In the genomic region with DNA sequence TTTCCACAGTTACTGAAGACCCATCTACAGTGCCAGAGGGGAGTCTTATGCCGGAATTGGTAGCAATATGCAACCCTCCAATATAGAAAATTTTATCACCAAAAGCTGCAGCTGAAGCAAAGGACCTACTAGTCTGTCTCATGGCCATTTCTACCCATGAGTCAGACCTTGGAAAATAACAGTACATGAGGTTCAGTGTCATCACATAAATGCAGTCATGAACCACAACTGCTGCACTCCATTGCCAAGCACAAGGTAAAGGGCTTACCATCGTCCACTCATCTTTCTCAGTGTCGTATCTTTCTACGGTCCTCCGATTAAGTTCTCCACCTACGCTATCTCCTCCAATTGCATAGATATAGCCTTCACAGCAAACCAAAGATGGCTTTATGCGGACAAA, we compare ENCODE assay signal across 22 cellular contexts.
"Had no signal": no experiment of that assay in that cellular context is flagged by ENCODE, and none has a peak within 500 bp of the region (broad histone marks: within the 10 kb centered on the region; RNA-seq: fewer than 3 reads in every experiment).

No MANE protein-coding gene starts in this region.

- H3K4me1 Mint-ChIP-seq: brain had no signal

- H3K27me3 ChIP-seq: gastroesophageal sphincter, hepatocyte, neutrophil, transverse colon, vagina had no signal

- H3K9me3 Mint-ChIP-seq: activated T-helper 1 cell treated with anti-CD3 and anti-CD28 coated beads, Interleukin-12 subunit alpha, Interleukin-12 subunit beta, Interleukin-2, Interleukin-4 antibody, amounts not matched to agents 30 ng/mL and 10 ng/mL and 1 ng/mL, durations not matched to agents 14 hours and 24 hours and 36 hours had no signal

- H3K27ac ChIP-seq: coronary artery, gastroesophageal sphincter, hepatocyte, neutrophil, parathyroid adenoma, skin epidermis, transverse colon, vagina had no signal

- DNase-seq: activated naive CD4-positive, alpha-beta T cell treated with anti-CD3 and anti-CD28 coated beads, Interleukin-2, amount 10 ng/mL, durations not matched to agents 7 days and 5 days; amygdala; central memory CD4-positive, alpha-beta T cell; effector CD4-positive, alpha-beta T cell; mammary epithelial cell; naive B cell; stimulated activated CD4-positive, alpha-beta T cell treated with anti-CD3 and anti-CD28 coated beads, Interleukin-15, amount 100 ng/mL, for 24 hours; stimulated activated CD4-positive, alpha-beta T cell treated with anti-CD3 and anti-CD28 coated beads, Interleukin-4, amount 100 ng/mL, for 24 hours; stimulated activated naive CD4-positive, alpha-beta T cell treated with Interleukin-2 at 50 U/mL for 16 hours; substantia nigra; transverse colon had no signal

- H3K27me3 Mint-ChIP-seq: activated naive CD4-positive, alpha-beta T cell treated with anti-CD3 and anti-CD28 coated beads, Interleukin-2, amount 10 ng/mL, durations not matched to agents 7 days and 5 days; brain; naive B cell had no signal

- H3K27ac Mint-ChIP-seq: activated naive CD4-positive, alpha-beta T cell treated with anti-CD3 and anti-CD28 coated beads, Interleukin-2, amount 10 ng/mL, durations not matched to agents 7 days and 5 days; activated T-helper 1 cell treated with anti-CD3 and anti-CD28 coated beads, Interleukin-12 subunit alpha, Interleukin-12 subunit beta, Interleukin-2, Interleukin-4 antibody, amounts not matched to agents 30 ng/mL and 10 ng/mL and 1 ng/mL, durations not matched to agents 14 hours and 24 hours and 36 hours; brain had no signal

- H3K9me3 ChIP-seq: gastroesophageal sphincter, neutrophil, transverse colon, vagina had no signal

- H3K4me3 Mint-ChIP-seq: activated naive CD4-positive, alpha-beta T cell treated with anti-CD3 and anti-CD28 coated beads, Interleukin-2, amount 10 ng/mL, durations not matched to agents 7 days and 5 days; activated T-helper 1 cell treated with anti-CD3 and anti-CD28 coated beads, Interleukin-12 subunit alpha, Interleukin-12 subunit beta, Interleukin-2, Interleukin-4 antibody, amounts not matched to agents 30 ng/mL and 10 ng/mL and 1 ng/mL, durations not matched to agents 14 hours and 24 hours and 36 hours; brain had no signal

- ATAC-seq: activated CD4-positive, CD25-positive, alpha-beta regulatory T cell treated with anti-CD3 and anti-CD28 coated beads, Interleukin-2, amount 50 U/mL, for 24 hours; gastroesophageal sphincter; left lobe of liver had no signal
